In the genomic region with DNA sequence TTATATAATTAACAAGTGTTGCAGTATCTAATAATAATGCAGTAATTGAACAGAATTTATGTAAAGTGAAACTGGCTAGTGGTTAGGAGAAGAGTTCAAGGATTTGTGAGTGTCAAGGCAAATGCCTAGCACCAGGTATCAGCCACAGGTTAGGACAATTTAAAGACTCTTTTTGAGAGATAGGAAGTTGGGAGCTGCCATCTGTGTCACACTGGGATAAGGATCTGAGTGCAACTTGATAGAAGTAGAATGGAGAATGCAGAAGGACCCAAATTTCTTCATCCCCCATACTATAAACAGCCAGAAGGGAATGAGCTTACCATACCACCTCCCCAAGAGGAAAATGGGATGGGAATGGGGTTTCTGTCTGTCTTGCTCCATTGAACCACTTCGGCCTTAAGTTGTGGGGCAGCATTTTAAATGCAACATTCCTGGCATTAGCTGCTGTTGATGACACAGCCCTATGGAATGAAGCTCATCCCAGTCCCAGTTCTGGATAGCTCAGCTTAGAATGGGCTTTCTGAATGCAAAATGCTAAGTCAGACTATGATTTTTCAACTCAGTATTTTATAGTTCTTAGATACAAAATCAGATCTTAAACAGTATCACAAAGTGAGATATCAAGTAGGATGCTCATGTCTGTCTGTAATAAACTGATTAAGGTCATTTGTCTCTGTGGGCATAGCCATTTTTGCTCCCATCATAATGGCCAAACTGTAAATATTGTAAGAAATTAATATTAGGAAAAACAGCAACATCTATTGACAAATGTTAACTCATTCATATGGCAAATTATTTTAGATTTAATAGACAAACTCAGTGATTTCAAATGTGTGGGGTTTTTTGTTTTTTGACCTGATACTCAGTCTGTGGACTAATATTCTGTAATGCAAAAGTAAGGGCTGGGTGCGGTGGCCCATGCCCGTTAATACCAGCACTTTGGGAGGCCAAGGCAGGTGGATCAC, we compare ENCODE assay signal across 12 cellular contexts. TPM values are rescaled to one million over a fixed set of nuclear protein-coding genes. Genes with fewer than 3 reads are reported as not detected.
DNase-seq lines count a peak whose midpoint lies in the region; ATAC-seq, FAIRE-seq and TF ChIP-seq lines count a peak whose summit lies in the region.
"Had no signal": no experiment of that assay in that cellular context is flagged by ENCODE, and none has a peak within 500 bp of the region (broad histone marks: within the 10 kb centered on the region; RNA-seq: fewer than 3 reads in every experiment).

No MANE protein-coding gene starts in this region.

- TF ChIP-seq EP300 in HepG2 (IDR thresholded peaks at IDR 0.05; ENCODE audit: low read depth in 2 of 2, low read length in 2 of 2) (no peak), HepG2 (CRISPR knock-in tag; IDR thresholded peaks at IDR 0.05; ENCODE audit: borderline replicate concordance) (no peak)

- no peak overlapping the region for H3K27ac ChIP-seq in HepG2 (ENCODE audit: extremely low read length, insufficient read depth, low read length)
- H3K27ac ChIP-seq: neutrophil had no signal

- WGBS in HepG2 (ENCODE audit: low lambda C conversion rate) = 40% methylated on average over 3 of the region's 3 CpGs

- ATAC-seq in HepG2 = peak; percentile 43; the same call in 1 of the 3 replicates

- H3K79me2 ChIP-seq in HepG2 (ENCODE audit: insufficient read depth, low read length) = no peaks in the 10 kb centered on the region

- H3K36me3 ChIP-seq in bronchial epithelial cell (ENCODE audit: control insufficient read depth, insufficient read depth, low read length) (no peaks in the 10 kb centered on the region), HepG2 (replicated peaks in 1 of 2; ENCODE audit: control insufficient read depth in 1 of 2, insufficient read depth in 2 of 2, low read length in 2 of 2) (no peaks in the 10 kb centered on the region)

- POLR2A ChIA-PET in HepG2 (lab: Yijun Ruan, JAX) = no interaction called here

- CTCF ChIA-PET in HepG2 (lab: Yijun Ruan, JAX; ENCODE audit: low intra/inter-chr PET ratio, low total read pairs) = no interaction called here

- no peak for TF ChIP-seq RAD21 in HepG2 (CRISPR knock-in tag; IDR thresholded peaks at IDR 0.05)

- TF ChIP-seq POLR2A in HepG2 (IDR thresholded peaks at IDR 0.05; ENCODE audit: insufficient read depth in 1 of 2, low read depth in 2 of 2, low read length in 2 of 2) = no peak

- peak; percentile 51 for DNase-seq in COLO829 (ENCODE audit: low spot score)
- peak; percentile 82 for DNase-seq in M059J (ENCODE audit: low read depth)
- peak; percentile 79 for DNase-seq in bronchial epithelial cell (ENCODE audit: low read depth)
- DNase-seq in HepG2 (ENCODE audit: low spot score) = no peak
- DNase-seq in cerebellum (ENCODE audit: low spot score) = no peak
- no peak for DNase-seq in NOMO-1 treated with dmso at 0.1 percent for 144 hours (lab: John Stamatoyannopoulos, UW; ENCODE audit: unreplicated experiment)
- no peak for DNase-seq in OCI-M1 (lab: John Stamatoyannopoulos, UW)
- no peak for DNase-seq in hypothalamus (lab: John Stamatoyannopoulos, UW)
- DNase-seq: activated CD4-positive, alpha-beta T cell treated with anti-CD3 and anti-CD28 coated beads for 4 hours; DND-41; NK-92 treated with Interleukin-12 subunit alpha and Interleukin-12 subunit beta, amount 100 ng/mL, for 24 hours had no signal

- H3K9me3 ChIP-seq in HepG2 (ENCODE audit: low read length) = no peaks in the 10 kb centered on the region
- H3K9me3 ChIP-seq: neutrophil had no signal

- BruUV-seq in HepG2 (replicated peaks; lab: Mats Ljungman, UMichigan) = no TSS peak

- no peaks in the 10 kb centered on the region for H3K4me1 ChIP-seq in HepG2 (ENCODE audit: insufficient read depth, low read length)

- no peak overlapping the region for H2AFZ ChIP-seq in HepG2 (ENCODE audit: low read length)

- TF ChIP-seq CTCF in bronchial epithelial cell (IDR thresholded peaks at IDR 0.05; ENCODE audit: insufficient read depth, low read length, severe bottlenecking) (no peak), HepG2 (CRISPR knock-in tag; IDR thresholded peaks at IDR 0.05) (no peak)

- H3K4me3 ChIP-seq in bronchial epithelial cell (ENCODE audit: low read depth, low read length) (no peak overlapping the region), HepG2 (replicated peaks in 1 of 3; ENCODE audit: insufficient read depth in 1 of 3, low read depth in 2 of 3, low read length in 3 of 3) (no peak overlapping the region)

- no peak overlapping the region for H3K9ac ChIP-seq in HepG2 (ENCODE audit: insufficient read depth, low read depth, low read length)

- no peak for FAIRE-seq in bronchial epithelial cell (lab: Jason Lieb, UNC)
- no peak for FAIRE-seq in HepG2 (lab: Jason Lieb, UNC)

- H3K27me3 ChIP-seq in bronchial epithelial cell (ENCODE audit: control insufficient read depth, insufficient read depth, low read length) (no peaks in the 10 kb centered on the region), HepG2 (ENCODE audit: control insufficient read depth in 1 of 2, insufficient read depth in 2 of 2, low read length in 2 of 2) (no peaks in the 10 kb centered on the region)
- H3K27me3 ChIP-seq: neutrophil had no signal

- in situ Hi-C loops in HepG2 (cut with HindIII; ENCODE audit: extremely low pct_ligation_motif_present, low pct_unique_long_range_greater_than_20kb) = no loop called here

- intact Hi-C loops in HepG2 (cut with micrococcal nuclease; ENCODE audit: unreplicated experiment) = no loop called here

- H3K4me2 ChIP-seq in HepG2 (ENCODE audit: low read depth, low read length) = no peak overlapping the region

- H4K20me1 ChIP-seq in HepG2 (ENCODE audit: insufficient read depth, low read length) = no peaks in the 10 kb centered on the region

TF ChIP-seq in HepG2, 621 proteins besides CTCF, POLR2A, EP300 and RAD21:
- TF ChIP-seq TEAD3 (CRISPR knock-in tag; optimal IDR thresholded peaks at IDR 0.05; ENCODE audit: borderline replicate concordance) = peak; percentile 51
- no peak for TF ChIP-seq ATF7-NPFF (CRISPR knock-in tag; IDR thresholded peaks at IDR 0.05; ENCODE audit: low read depth)
- peak; percentile 58 for TF ChIP-seq FOSL2 (CRISPR knock-in tag; IDR thresholded peaks at IDR 0.05)

RNA-seq across cellular contexts. Expression of gene GPR155, which starts 44.0 kb away (rescaled TPM):
- total RNA-seq in M059J (2014; rRNA removed; shearing (Covaris generic)) = 1.6 and 2.5 TPM in 2 replicates
- total RNA-seq in bronchial epithelial cell (1.3 TPM in 2 replicates), HepG2 (2016; rRNA removed; fragmentation: Illumina TruSeq; extraction: Trizol) (0.04 and 0.15 TPM in 2 replicates), cerebellum (13.5 TPM)
- total RNA-seq in HepG2 (2016; cell fraction: cytosol; rRNA removed; fragmentation: Illumina TruSeq; extraction: Trizol; ENCODE audit: low read depth) = 0.26 TPM in 1 of 2 replicates, not detected in the other
- 0.03 and 0.15 TPM in 2 replicates for total RNA-seq in HepG2 (2016; cell fraction: insoluble cytoplasmic fraction; rRNA removed; fragmentation: Illumina TruSeq; extraction: Trizol)
- total RNA-seq in HepG2 (2016; cell fraction: membrane; rRNA removed; fragmentation: Illumina TruSeq; extraction: Trizol) = 0.07 and 0.09 TPM in 2 replicates
- 0.16 and 0.31 TPM in 2 replicates for total RNA-seq in HepG2 (2016; cell fraction: nucleus; rRNA removed; fragmentation: Illumina TruSeq; extraction: Trizol)
- 0.39 and 0.49 TPM in 2 replicates for polyA plus RNA-seq in HepG2 (2011; rRNA removed)
- polyA plus RNA-seq in HepG2 (2011; cell fraction: cytosol; rRNA removed) = 0.13 and 0.23 TPM in 2 replicates
- polyA plus RNA-seq in HepG2 (2011; cell fraction: nucleus; rRNA removed) = 0.19 and 0.24 TPM in 2 replicates
- polyA plus RNA-seq in HepG2 (2012) = 0.44 and 0.63 TPM in 2 replicates
- 0.19 TPM in 1 of 2 replicates, not detected in the other for polyA plus RNA-seq in HepG2 (2016; cell fraction: cytosol; fragmentation: Illumina TruSeq; extraction: Trizol; ENCODE audit: low read depth)
- 0.09 TPM in 1 of 2 replicates, not detected in the other for polyA plus RNA-seq in HepG2 (2016; cell fraction: insoluble cytoplasmic fraction; fragmentation: Illumina TruSeq; extraction: Trizol; ENCODE audit: low read depth)
- 0.05 TPM in 1 of 2 replicates, not detected in the other for polyA plus RNA-seq in HepG2 (2016; cell fraction: membrane; fragmentation: Illumina TruSeq; extraction: Trizol; ENCODE audit: low read depth)
- 0.15 and 1.1 TPM in 2 replicates for polyA plus RNA-seq in HepG2 (2016; cell fraction: nucleus; fragmentation: Illumina TruSeq; extraction: Trizol; ENCODE audit: insufficient read depth, low read depth)
- polyA minus RNA-seq in HepG2 (2011; rRNA and poly(A)+ RNA removed; ENCODE audit: low replicate concordance) = 0.22 and 3.5 TPM in 2 replicates
- polyA minus RNA-seq in HepG2 (2011; cell fraction: cytosol; rRNA and poly(A)+ RNA removed) = 0.09 and 0.40 TPM in 2 replicates
- 0.52 and 0.75 TPM in 2 replicates for polyA minus RNA-seq in HepG2 (2011; cell fraction: nucleus; rRNA and poly(A)+ RNA removed)

RNA-seq across cellular contexts. Expression of gene SCRN3, which starts 47.3 kb away (rescaled TPM):
- 16.5 and 22.2 TPM in 2 replicates for total RNA-seq in M059J (2014; rRNA removed; shearing (Covaris generic))
- total RNA-seq in bronchial epithelial cell = 20.0 and 21.8 TPM in 2 replicates
- 11.3 and 16.8 TPM in 2 replicates for total RNA-seq in HepG2 (2016; rRNA removed; fragmentation: Illumina TruSeq; extraction: Trizol)
- total RNA-seq in HepG2 (2016; cell fraction: cytosol; rRNA removed; fragmentation: Illumina TruSeq; extraction: Trizol; ENCODE audit: low read depth) = 2.9 and 3.7 TPM in 2 replicates
- total RNA-seq in HepG2 (2016; cell fraction: insoluble cytoplasmic fraction; rRNA removed; fragmentation: Illumina TruSeq; extraction: Trizol) = 11.1 and 20.2 TPM in 2 replicates
- 8.6 and 8.8 TPM in 2 replicates for total RNA-seq in HepG2 (2016; cell fraction: membrane; rRNA removed; fragmentation: Illumina TruSeq; extraction: Trizol)
- 8.6 and 8.8 TPM in 2 replicates for total RNA-seq in HepG2 (2016; cell fraction: nucleus; rRNA removed; fragmentation: Illumina TruSeq; extraction: Trizol)
- 5.5 and 6.6 TPM in 2 replicates for polyA plus RNA-seq in HepG2 (2011; rRNA removed)
- 4.3 and 5.4 TPM in 2 replicates for polyA plus RNA-seq in HepG2 (2011; cell fraction: cytosol; rRNA removed)
- polyA plus RNA-seq in HepG2 (2011; cell fraction: nucleus; rRNA removed) = 3.7 and 5.9 TPM in 2 replicates
- polyA plus RNA-seq in HepG2 (2012) = 8.0 and 12.9 TPM in 2 replicates
- polyA plus RNA-seq in HepG2 (2016; cell fraction: cytosol; fragmentation: Illumina TruSeq; extraction: Trizol; ENCODE audit: low read depth) = 2.4 and 3.1 TPM in 2 replicates
- polyA plus RNA-seq in HepG2 (2016; cell fraction: insoluble cytoplasmic fraction; fragmentation: Illumina TruSeq; extraction: Trizol; ENCODE audit: low read depth) = 14.3 and 17.8 TPM in 2 replicates
- 4.2 and 5.8 TPM in 2 replicates for polyA plus RNA-seq in HepG2 (2016; cell fraction: membrane; fragmentation: Illumina TruSeq; extraction: Trizol; ENCODE audit: low read depth)
- 9.7 and 10.3 TPM in 2 replicates for polyA plus RNA-seq in HepG2 (2016; cell fraction: nucleus; fragmentation: Illumina TruSeq; extraction: Trizol; ENCODE audit: insufficient read depth, low read depth)
- 3.5 and 3.7 TPM in 2 replicates for polyA minus RNA-seq in HepG2 (2011; rRNA and poly(A)+ RNA removed; ENCODE audit: low replicate concordance)
- 4.6 and 6.5 TPM in 2 replicates for polyA minus RNA-seq in HepG2 (2011; cell fraction: cytosol; rRNA and poly(A)+ RNA removed)
- polyA minus RNA-seq in HepG2 (2011; cell fraction: nucleus; rRNA and poly(A)+ RNA removed) = 14.2 and 17.8 TPM in 2 replicates
- total RNA-seq in cerebellum = 46.0 TPM

Comparison
In these comparisons a context has a peak if more than half of its experiments do, and no peak if none do; other contexts are left out.
1. DNase-seq: peak in COLO829 (single experiment), M059J (single experiment) and bronchial epithelial cell (single experiment); none in HepG2 (single experiment), cerebellum (single experiment), NOMO-1 treated with dmso at 0.1 percent for 144 hours (single experiment), OCI-M1 (single experiment) and hypothalamus (0 of 51).